28 cellular contexts compared by ENCODE assay signal in the genomic region with DNA sequence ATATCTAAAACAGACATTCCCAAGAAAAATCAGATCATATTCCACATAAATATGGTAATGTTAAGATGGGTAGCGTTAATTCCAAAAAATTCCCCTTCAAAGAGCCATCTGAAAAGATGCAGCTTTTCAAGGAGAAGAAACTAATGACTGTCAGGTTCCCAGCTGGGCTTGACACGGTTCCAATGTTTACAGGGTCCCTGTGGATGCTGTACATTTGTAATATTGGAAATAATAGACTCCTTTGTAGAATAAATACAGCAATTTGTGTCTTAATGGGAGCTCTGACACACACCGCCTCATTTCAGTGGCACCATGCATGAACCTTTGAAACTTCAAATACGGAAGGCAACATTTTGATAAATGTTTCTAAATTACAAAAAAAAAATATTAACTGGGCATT.
DNase-seq lines count a peak whose midpoint lies in the region; ATAC-seq and TF ChIP-seq lines count a peak whose summit lies in the region.
"Had no signal": no experiment of that assay in that cellular context is flagged by ENCODE, and none has a peak within 500 bp of the region (broad histone marks: within the 10 kb centered on the region; RNA-seq: fewer than 3 reads in every experiment).

No MANE protein-coding gene starts in this region.

- BruUV-seq in HCT116 (replicated peaks; lab: Mats Ljungman, UMichigan), result no TSS peak
- BruUV-seq in Panc1 (replicated peaks; lab: Mats Ljungman, UMichigan), result no TSS peak

- H2AFZ ChIP-seq in HCT116 (ENCODE audit: low read depth, low read length, poor library complexity, severe bottlenecking), result no peak overlapping the region
- H2AFZ ChIP-seq: hepatocyte, parathyroid adenoma had no signal

- RAD21 ChIA-PET in HCT116 (lab: Charles Lee; ENCODE audit: low non-redundant PET in 1 of 2, low total read pairs in 2 of 2, uncharacterized antibody in 2 of 2, unreplicated experiment in 2 of 2), result no interaction called here

- TF ChIP-seq POLR2A in HCT116 (IDR thresholded peaks at IDR 0.05; ENCODE audit: borderline replicate concordance, extremely low read depth, insufficient read depth, insufficient read length), result no peak

- no peaks in the 10 kb centered on the region for H3K79me2 ChIP-seq in HCT116 (ENCODE audit: insufficient read depth, low read length)
- H3K79me2 ChIP-seq: hepatocyte, parathyroid adenoma had no signal

- no peak for ATAC-seq in HCT116
- no peak for ATAC-seq in Panc1
- no peak for ATAC-seq in HG02798 (IDR thresholded peaks at IDR 0.05; ENCODE audit: poor library complexity, unreplicated experiment)
- ATAC-seq: activated CD4-positive, CD25-positive, alpha-beta regulatory T cell treated with anti-CD3 and anti-CD28 coated beads, Interleukin-2, amount 50 U/mL, for 24 hours; gastrocnemius medialis; left colon; right cardiac atrium had no signal

- peaks cover 43% of the 10 kb centered on the region for H3K4me1 Mint-ChIP-seq in osteocyte (ENCODE audit: unreplicated experiment)
- H3K4me1 Mint-ChIP-seq: activated naive CD8-positive, alpha-beta T cell treated with anti-CD3 and anti-CD28 coated beads for 36 hours had no signal

- no peaks in the 10 kb centered on the region for H3K9me2 ChIP-seq in HCT116 (ENCODE audit: insufficient read depth)

- peak overlapping the region; percentile 80 for H3K4me2 ChIP-seq in HCT116 (ENCODE audit: low read length)
- H3K4me2 ChIP-seq: hepatocyte had no signal

- DNase-seq in HCT116 (ENCODE audit: low read depth, low spot score) (no peak), NCI-H1417 treated with DMSO at 0.1 percent for 48 hours (lab: John Stamatoyannopoulos, UW) (peak; percentile 57), Panc1 (ENCODE audit: low read depth, low spot score) (no peak), osteocyte (ENCODE audit: extremely low spot score, unreplicated experiment) (no peak), HPDE6-E6E7 (ENCODE audit: extremely low spot score) (no peak), ACHN (no peak)
- DNase-seq: activated CD4-positive, alpha-beta memory T cell treated with anti-CD3 and anti-CD28 coated beads, Interleukin-2, amount 10 ng/mL, durations not matched to agents 7 days and 5 days; activated CD8-positive, alpha-beta memory T cell treated with anti-CD3 and anti-CD28 coated beads, Interleukin-2, amount 50 U/mL, for 48 hours; activated naive CD8-positive, alpha-beta T cell treated with anti-CD3 and anti-CD28 coated beads for 36 hours; Calu3; gastrocnemius medialis; left colon; mammary epithelial cell; NCI-H524 treated with DMSO at 0.1 percent for 48 hours; nephron progenitor cell; right cardiac atrium; RPMI8226; spleen; T-helper 1 cell had no signal

- no peaks in the 10 kb centered on the region for H3K9me3 Mint-ChIP-seq in osteocyte (ENCODE audit: unreplicated experiment)
- H3K9me3 Mint-ChIP-seq: activated CD4-positive, alpha-beta memory T cell treated with anti-CD3 and anti-CD28 coated beads, Interleukin-2, amount 10 ng/mL, durations not matched to agents 7 days and 5 days; activated naive CD8-positive, alpha-beta T cell treated with anti-CD3 and anti-CD28 coated beads for 36 hours; activated T-helper 2 cell treated with anti-CD3 and anti-CD28 coated beads, Interferon-gamma antibody, Interleukin-2, Interleukin-4, amounts not matched to agents 10 μg/mL and 5 μg/mL and 100 μg/mL, durations not matched to agents 14 hours and 24 hours and 36 hours; nephron progenitor cell; type B pancreatic cell had no signal

- H3K27ac ChIP-seq in HCT116 (ENCODE audit: low read depth, low read length) (no peak overlapping the region), Panc1 (ENCODE audit: low read length) (peak overlapping the region; percentile 96)
- H3K27ac ChIP-seq: ascending aorta, C4-2B, gastrocnemius medialis, hepatocyte, HL-60, parathyroid adenoma, spleen had no signal

- CTCF ChIA-PET in HCT116 (lab: Charles Lee), result interaction anchor here (4.8 kb wide), 1 partner anchor 10 kb away, joined by 30 read pairs; no protein-coding TSS in a partner anchor
- CTCF ChIA-PET in Panc1 (lab: Charles Lee), result no interaction called here

- H3K36me3 ChIP-seq in HCT116 (ENCODE audit: control insufficient read depth in 1 of 2, insufficient read depth in 2 of 2, low read length in 2 of 2) (no peaks in the 10 kb centered on the region), Panc1 (ENCODE audit: control insufficient read depth, insufficient read depth, low read length) (0 out of 2 replicates have a peak, but pooled peaks cover 2% of the 10 kb centered on the region)

- H3K27me3 ChIP-seq in HCT116 (ENCODE audit: insufficient read depth, low read length), result no peaks in the 10 kb centered on the region
- H3K27me3 ChIP-seq in Panc1 (ENCODE audit: control insufficient read depth, insufficient read depth, low read length), result no peaks in the 10 kb centered on the region
- H3K27me3 ChIP-seq: ascending aorta, gastrocnemius medialis, hepatocyte, spleen had no signal

- H3K4me1 ChIP-seq in HCT116 (ENCODE audit: control insufficient read depth in 1 of 2, insufficient read depth in 2 of 2, low read length in 2 of 2) (peaks cover 5 to 23% of the 10 kb centered on the region in 2 experiments), Panc1 (ENCODE audit: control insufficient read depth, insufficient read depth, low read length) (peaks cover 54% of the 10 kb centered on the region)
- H3K4me1 ChIP-seq: ascending aorta, gastrocnemius medialis, parathyroid adenoma, spleen had no signal

- no peak overlapping the region for H3K9ac ChIP-seq in HCT116 (ENCODE audit: low read length)
- H3K9ac ChIP-seq: parathyroid adenoma had no signal

- no peaks in the 10 kb centered on the region for H3K27me3 Mint-ChIP-seq in osteocyte (ENCODE audit: unreplicated experiment)
- H3K27me3 Mint-ChIP-seq: activated CD4-positive, alpha-beta memory T cell treated with anti-CD3 and anti-CD28 coated beads, Interleukin-2, amount 10 ng/mL, durations not matched to agents 7 days and 5 days; activated naive CD8-positive, alpha-beta T cell treated with anti-CD3 and anti-CD28 coated beads for 36 hours; type B pancreatic cell had no signal

- TF ChIP-seq RAD21 in HCT116 (IDR thresholded peaks at IDR 0.05; ENCODE audit: low read depth), result no peak

- no peaks in the 10 kb centered on the region for H4K20me1 ChIP-seq in HCT116 (ENCODE audit: insufficient read depth)

- H3K4me3 ChIP-seq in HCT116 (replicated peaks in 1 of 2; ENCODE audit: low read depth in 1 of 2, low read length in 2 of 2) (no peak overlapping the region), Panc1 (ENCODE audit: low read depth in 2 of 2, low read length in 2 of 2) (no peak overlapping the region)
- H3K4me3 ChIP-seq: ascending aorta, gastrocnemius medialis, hepatocyte, spleen had no signal

- TF ChIP-seq CTCF in HCT116 (IDR thresholded peaks at IDR 0.05 in 2 of 3, conservative IDR thresholded peaks at IDR 0.05 in 1 of 3; ENCODE audit: borderline replicate concordance in 1 of 3, insufficient read depth in 1 of 3, low read depth in 2 of 3, low read length in 2 of 3), result no peak
- no peak for TF ChIP-seq CTCF in Panc1 (IDR thresholded peaks at IDR 0.05)
- TF ChIP-seq CTCF in osteocyte (IDR thresholded peaks at IDR 0.05), result no peak

- POLR2A ChIA-PET in HCT116 (lab: Charles Lee), result no interaction called here
- POLR2A ChIA-PET in Panc1 (lab: Charles Lee), result interaction anchor here (0.7 to 0.9 kb wide), 2 partner anchors 150 to 584 kb away, joined by 3 to 4 read pairs; no protein-coding TSS in a partner anchor

- H3K27ac Mint-ChIP-seq in osteocyte (ENCODE audit: unreplicated experiment), result peak overlapping the region; percentile 83
- H3K27ac Mint-ChIP-seq: activated CD4-positive, alpha-beta memory T cell treated with anti-CD3 and anti-CD28 coated beads, Interleukin-2, amount 10 ng/mL, durations not matched to agents 7 days and 5 days; activated naive CD8-positive, alpha-beta T cell treated with anti-CD3 and anti-CD28 coated beads for 36 hours; activated T-helper 2 cell treated with anti-CD3 and anti-CD28 coated beads, Interferon-gamma antibody, Interleukin-2, Interleukin-4, amounts not matched to agents 10 μg/mL and 5 μg/mL and 100 μg/mL, durations not matched to agents 14 hours and 24 hours and 36 hours; nephron progenitor cell; type B pancreatic cell had no signal

- no peaks in the 10 kb centered on the region for H3K9me3 ChIP-seq in HCT116 (ENCODE audit: control insufficient read depth in 1 of 2, insufficient read depth in 1 of 2, low read depth in 1 of 2, low read length in 2 of 2)
- H3K9me3 ChIP-seq in Panc1 (ENCODE audit: control insufficient read depth, insufficient read depth, low read depth, low read length), result no peaks in the 10 kb centered on the region
- H3K9me3 ChIP-seq: ascending aorta, gastrocnemius medialis, spleen had no signal

- intact Hi-C loops in HCT116 (cut with micrococcal nuclease), result no loop called here
- intact Hi-C loops in Panc1 (cut with micrococcal nuclease; ENCODE audit: unreplicated experiment), result no loop called here

- H3K36me3 Mint-ChIP-seq in osteocyte (ENCODE audit: unreplicated experiment), result peaks cover 15% of the 10 kb centered on the region

- in situ Hi-C loops in Panc1 (cut with HindIII; ENCODE audit: low pct_unique_long_range_greater_than_20kb, low sequenced_read_pairs), result no loop called here
- in situ Hi-C loops in ACHN (cut with HindIII; ENCODE audit: low pct_ligation_motif_present, low pct_unique_long_range_greater_than_20kb, low sequenced_read_pairs), result no loop called here

- no peak overlapping the region for H3K4me3 Mint-ChIP-seq in osteocyte (ENCODE audit: unreplicated experiment)
- H3K4me3 Mint-ChIP-seq: activated CD4-positive, alpha-beta memory T cell treated with anti-CD3 and anti-CD28 coated beads, Interleukin-2, amount 10 ng/mL, durations not matched to agents 7 days and 5 days; activated naive CD8-positive, alpha-beta T cell treated with anti-CD3 and anti-CD28 coated beads for 36 hours; nephron progenitor cell; type B pancreatic cell had no signal

TF ChIP-seq in HCT116, 20 proteins besides CTCF, POLR2A, EP300 and RAD21 (continues in another document):
- TF ChIP-seq, protein P1, sequence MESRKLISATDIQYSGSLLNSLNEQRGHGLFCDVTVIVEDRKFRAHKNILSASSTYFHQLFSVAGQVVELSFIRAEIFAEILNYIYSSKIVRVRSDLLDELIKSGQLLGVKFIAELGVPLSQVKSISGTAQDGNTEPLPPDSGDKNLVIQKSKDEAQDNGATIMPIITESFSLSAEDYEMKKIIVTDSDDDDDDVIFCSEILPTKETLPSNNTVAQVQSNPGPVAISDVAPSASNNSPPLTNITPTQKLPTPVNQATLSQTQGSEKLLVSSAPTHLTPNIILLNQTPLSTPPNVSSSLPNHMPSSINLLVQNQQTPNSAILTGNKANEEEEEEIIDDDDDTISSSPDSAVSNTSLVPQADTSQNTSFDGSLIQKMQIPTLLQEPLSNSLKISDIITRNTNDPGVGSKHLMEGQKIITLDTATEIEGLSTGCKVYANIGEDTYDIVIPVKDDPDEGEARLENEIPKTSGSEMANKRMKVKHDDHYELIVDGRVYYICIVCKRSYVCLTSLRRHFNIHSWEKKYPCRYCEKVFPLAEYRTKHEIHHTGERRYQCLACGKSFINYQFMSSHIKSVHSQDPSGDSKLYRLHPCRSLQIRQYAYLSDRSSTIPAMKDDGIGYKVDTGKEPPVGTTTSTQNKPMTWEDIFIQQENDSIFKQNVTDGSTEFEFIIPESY (IDR thresholded peaks at IDR 0.05; ENCODE audit: extremely low read depth, insufficient replicate concordance, low read length), result no peak
- TF ChIP-seq ZFX (IDR thresholded peaks at IDR 0.05) (no peak), EZH2 (IDR thresholded peaks at IDR 0.05) (no peak)
